Comparison of ENCODE assay signal across 8 cellular contexts in the genomic region with DNA sequence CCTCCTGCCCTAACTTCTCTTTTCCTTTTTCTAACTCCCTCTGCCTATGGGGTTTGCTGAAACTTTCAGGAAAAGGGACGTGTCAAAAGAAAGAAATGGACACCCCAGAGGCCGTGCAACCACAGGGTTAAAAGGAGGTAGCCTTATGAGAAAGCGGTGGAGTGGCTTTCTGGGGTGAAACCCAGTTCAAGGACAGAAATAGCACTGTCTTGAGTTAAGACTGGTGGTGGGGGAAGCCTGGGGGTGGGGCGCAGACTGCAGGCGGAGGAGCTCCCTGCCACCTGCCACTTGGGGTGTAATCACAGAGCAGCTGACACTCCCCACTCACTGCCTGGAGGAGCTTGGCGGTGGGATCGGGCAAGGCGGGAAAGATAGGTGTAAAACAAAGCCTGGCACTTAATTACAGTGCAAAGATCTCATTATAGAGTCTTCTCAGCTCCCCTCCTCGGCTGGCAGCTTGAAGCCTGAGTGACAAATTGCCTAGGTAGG. TPM values are rescaled to one million over a fixed set of nuclear protein-coding genes. Genes with fewer than 3 reads are reported as not detected.
DNase-seq lines count a peak whose midpoint lies in the region; ATAC-seq, FAIRE-seq and TF ChIP-seq lines count a peak whose summit lies in the region.

No MANE protein-coding gene starts in this region.

- H3K9me3 Mint-ChIP-seq in IgD-negative memory B cell (peaks cover 0 to 5% (median 4%) of the 10 kb centered on the region in 3 donors), WTC11 (peaks cover 20% of the 10 kb centered on the region)

- no peak for FAIRE-seq in endothelial cell of umbilical vein (lab: Jason Lieb, UNC)

- H3K27ac Mint-ChIP-seq in IgD-negative memory B cell (peak overlapping the region in 1 of 3 donors; percentile 91), WTC11 (no peak overlapping the region)

- H3K27me3 Mint-ChIP-seq in IgD-negative memory B cell, result peaks cover 4% of the 10 kb centered on the region
- peaks cover 48% of the 10 kb centered on the region for H3K27me3 Mint-ChIP-seq in WTC11 (ENCODE audit: low read depth)

- H3K27me3 ChIP-seq in endothelial cell of umbilical vein (ENCODE audit: control insufficient read depth in 2 of 2, insufficient read depth in 2 of 2, low read length in 2 of 2), result peaks cover 3 to 6% of the 10 kb centered on the region in 2 experiments

- no peaks in the 10 kb centered on the region for H3K36me3 ChIP-seq in endothelial cell of umbilical vein (ENCODE audit: control insufficient read depth in 2 of 2, extremely low read depth in 1 of 2, insufficient read depth in 2 of 2, low read length in 2 of 2)

- TF ChIP-seq POLR2A in endothelial cell of umbilical vein (IDR thresholded peaks at IDR 0.05; ENCODE audit: low read depth, low read length), result no peak

- intact Hi-C loops in endothelial cell of umbilical vein (cut with micrococcal nuclease), result no loop called here

- H3K9me1 ChIP-seq in endothelial cell of umbilical vein (replicated peaks; ENCODE audit: control insufficient read depth, extremely low read depth, insufficient read depth, low read length), result no peaks in the 10 kb centered on the region

- CTCF ChIA-PET in WTC11 (lab: Charles Lee) (interaction anchor here (0.6 to 3.8 kb wide), 22 partner anchors 8 to 1323 kb away, joined by 3 to 47 read pairs (median 3); no protein-coding TSS in a partner anchor), endothelial cell of umbilical vein (lab: Charles Lee) (interaction anchor here (0.6 to 3.4 kb wide), 15 partner anchors 8 to 915 kb away, joined by 3 to 55 read pairs (median 4); no protein-coding TSS in a partner anchor)

- H3K4me3 ChIP-seq in endothelial cell of umbilical vein (replicated peaks in 1 of 3; ENCODE audit: insufficient read depth in 1 of 3, low read depth in 1 of 3, low read length in 3 of 3) (no peak overlapping the region), retinal pigment epithelial cell (ENCODE audit: low read length) (peak overlapping the region; percentile 43)

- H3K36me3 Mint-ChIP-seq in IgD-negative memory B cell (no peaks in the 10 kb centered on the region), WTC11 (no peaks in the 10 kb centered on the region)

- no peak overlapping the region for H3K4me2 ChIP-seq in endothelial cell of umbilical vein (ENCODE audit: insufficient read depth, low read length)

- H3K4me1 Mint-ChIP-seq in IgD-negative memory B cell, result peaks cover 8 to 12% (median 9%) of the 10 kb centered on the region in 3 donors
- H3K4me1 Mint-ChIP-seq in WTC11, result peaks cover 20% of the 10 kb centered on the region

- H4K20me1 ChIP-seq in endothelial cell of umbilical vein (replicated peaks; ENCODE audit: control insufficient read depth, extremely low read depth, insufficient read depth, low read length), result no peaks in the 10 kb centered on the region

- TF ChIP-seq CTCF in WTC11 (IDR thresholded peaks at IDR 0.05) (no peak), endothelial cell of umbilical vein (IDR thresholded peaks at IDR 0.05; ENCODE audit: extremely low read depth in 1 of 2, insufficient read depth in 1 of 2, low read depth in 1 of 2, low read length in 2 of 2) (no peak), retinal pigment epithelial cell (conservative IDR thresholded peaks at IDR 0.05; ENCODE audit: low read depth, low read length) (no peak)

- H3K4me3 Mint-ChIP-seq in IgD-negative memory B cell (peak overlapping the region; percentile 73 to 92 (median 82)), WTC11 (peak overlapping the region; percentile 68)

- peaks cover 4% of the 10 kb centered on the region for H3K4me1 ChIP-seq in endothelial cell of umbilical vein (ENCODE audit: control insufficient read depth, extremely low read depth, insufficient read depth, low read length)

- H3K9me3 ChIP-seq in endothelial cell of umbilical vein (replicated peaks; ENCODE audit: control insufficient read depth, insufficient read depth, low read length), result no peaks in the 10 kb centered on the region

- ATAC-seq in GM19351 (IDR thresholded peaks at IDR 0.05; ENCODE audit: unreplicated experiment) (peak; percentile 68), WTC11 (no peak)

- H3K27ac ChIP-seq in endothelial cell of umbilical vein (ENCODE audit: insufficient read depth, low read depth, low read length), result no peak overlapping the region

- H3K9ac ChIP-seq in endothelial cell of umbilical vein (replicated peaks; ENCODE audit: extremely low read depth, insufficient read depth, low read length), result no peak overlapping the region

- peak overlapping the region; percentile 95 for H2AFZ ChIP-seq in endothelial cell of umbilical vein (ENCODE audit: low read depth, low read length)

- no TSS peak for BruUV-seq in endothelial cell of umbilical vein (replicated peaks; lab: Mats Ljungman, UMichigan)

- POLR2A ChIA-PET in WTC11 (lab: Charles Lee) (interaction anchor here (1.3 kb wide), 1 partner anchor 220 kb away, joined by 6 read pairs; the partner anchor contains the start of gene SUSD4), endothelial cell of umbilical vein (lab: Charles Lee) (interaction anchor here (0.7 kb wide), 1 partner anchor 431 kb away, joined by 7 read pairs; no protein-coding TSS in a partner anchor)

- no peaks in the 10 kb centered on the region for H3K79me2 ChIP-seq in endothelial cell of umbilical vein (ENCODE audit: control insufficient read depth, insufficient read depth, low read length)

- dilution Hi-C loops in endothelial cell of umbilical vein (cut with MboI; ENCODE audit: extremely low pct_ligation_motif_present, low sequenced_read_pairs), result no loop called here

- DNase-seq in WTC11 (ENCODE audit: low spot score) (no peak), endothelial cell of umbilical vein (ENCODE audit: low read depth, low spot score) (no peak), retinal pigment epithelial cell (ENCODE audit: low read depth) (no peak), mucosa of gallbladder (ENCODE audit: low spot score) (no peak), NCI-H128 (lab: John Stamatoyannopoulos, UW; ENCODE audit: unreplicated experiment) (no peak), dedifferentiated amniotic fluid mesenchymal stem cell (ENCODE audit: extremely low spot score) (no peak)

TF ChIP-seq in WTC11, 78 proteins besides CTCF, POLR2A, EP300 and RAD21 (continues in another document):
- TF ChIP-seq IRF1 (CRISPR knock-in tag; IDR thresholded peaks at IDR 0.05), result no peak
- TF ChIP-seq NR1H2 (CRISPR knock-in tag; IDR thresholded peaks at IDR 0.05), result no peak
- no peak for TF ChIP-seq ZBTB21 (CRISPR knock-in tag; IDR thresholded peaks at IDR 0.05; ENCODE audit: borderline replicate concordance)

TF ChIP-seq in endothelial cell of umbilical vein, 7 proteins besides CTCF, POLR2A, EP300 and RAD21:
- no peak for TF ChIP-seq JUN (IDR thresholded peaks at IDR 0.05; ENCODE audit: borderline replicate concordance, insufficient read depth, insufficient read length, low read depth)
- no peak for TF ChIP-seq EZH2 (IDR thresholded peaks at IDR 0.05; ENCODE audit: borderline replicate concordance, low read depth, low read length, severe bottlenecking)
- no peak for TF ChIP-seq MAX (IDR thresholded peaks at IDR 0.05; ENCODE audit: insufficient read depth, insufficient read length)
- TF ChIP-seq POLR2AphosphoS5 (IDR thresholded peaks at IDR 0.05; ENCODE audit: insufficient read depth, low read depth, low read length), result no peak

RNA-seq across cellular contexts. Expression of gene TLR5, which starts 0.8 kb away (rescaled TPM):
- 1.1 TPM for polyA plus RNA-seq in IgD-negative memory B cell
- 0.46 to 1.1 TPM (median 0.73 TPM) in 3 replicates for total RNA-seq in WTC11 (2021)
- total RNA-seq in endothelial cell of umbilical vein, result 0.15 and 0.16 TPM in 2 replicates
- 0.11 and 0.25 TPM in 2 replicates for polyA plus RNA-seq in endothelial cell of umbilical vein
- polyA plus RNA-seq in endothelial cell of umbilical vein (2011; cell fraction: cytosol; rRNA removed), result 0.08 and 0.10 TPM in 2 replicates
- 0.11 and 0.58 TPM in 2 replicates for polyA plus RNA-seq in endothelial cell of umbilical vein (2011; cell fraction: nucleus; rRNA removed)
- 0.04 and 0.05 TPM in 2 replicates for polyA plus RNA-seq in endothelial cell of umbilical vein (2012)
- polyA minus RNA-seq in endothelial cell of umbilical vein, result 0.32 and 0.36 TPM in 2 replicates
- polyA minus RNA-seq in endothelial cell of umbilical vein (2011; cell fraction: cytosol; rRNA and poly(A)+ RNA removed), result not detected
- polyA minus RNA-seq in endothelial cell of umbilical vein (2011; cell fraction: nucleus; rRNA and poly(A)+ RNA removed), result 0.67 and 0.96 TPM in 2 replicates
- total RNA-seq in mucosa of gallbladder, result 15.5 TPM
